Comparison of ENCODE assay signal across 11 cellular contexts in genomic region chr6:29218056-29218455, GRCh38. TPM values are rescaled to one million over a fixed set of nuclear protein-coding genes. Genes with fewer than 3 reads are reported as not detected.
"Had no signal": no experiment of that assay in that cellular context is flagged by ENCODE, and none has a peak within 500 bp of the region (broad histone marks: within the 10 kb centered on the region; RNA-seq: fewer than 3 reads in every experiment).

No MANE protein-coding gene starts in this region.

RNA-seq across cellular contexts. Expression of gene OR2J2, which starts 47.3 kb away (rescaled TPM):
- total RNA-seq: OCI-LY7, PC-3, PC-9, Peyer's patch, Right ventricle myocardium inferior, Right ventricle myocardium superior, RPMI7951, SJCRH30, SJSA1, SK-MEL-5 had no signal
- polyA plus RNA-seq: SK-N-SH had no signal
